ENCODE assay signal across 17 cellular contexts in the genomic region with DNA sequence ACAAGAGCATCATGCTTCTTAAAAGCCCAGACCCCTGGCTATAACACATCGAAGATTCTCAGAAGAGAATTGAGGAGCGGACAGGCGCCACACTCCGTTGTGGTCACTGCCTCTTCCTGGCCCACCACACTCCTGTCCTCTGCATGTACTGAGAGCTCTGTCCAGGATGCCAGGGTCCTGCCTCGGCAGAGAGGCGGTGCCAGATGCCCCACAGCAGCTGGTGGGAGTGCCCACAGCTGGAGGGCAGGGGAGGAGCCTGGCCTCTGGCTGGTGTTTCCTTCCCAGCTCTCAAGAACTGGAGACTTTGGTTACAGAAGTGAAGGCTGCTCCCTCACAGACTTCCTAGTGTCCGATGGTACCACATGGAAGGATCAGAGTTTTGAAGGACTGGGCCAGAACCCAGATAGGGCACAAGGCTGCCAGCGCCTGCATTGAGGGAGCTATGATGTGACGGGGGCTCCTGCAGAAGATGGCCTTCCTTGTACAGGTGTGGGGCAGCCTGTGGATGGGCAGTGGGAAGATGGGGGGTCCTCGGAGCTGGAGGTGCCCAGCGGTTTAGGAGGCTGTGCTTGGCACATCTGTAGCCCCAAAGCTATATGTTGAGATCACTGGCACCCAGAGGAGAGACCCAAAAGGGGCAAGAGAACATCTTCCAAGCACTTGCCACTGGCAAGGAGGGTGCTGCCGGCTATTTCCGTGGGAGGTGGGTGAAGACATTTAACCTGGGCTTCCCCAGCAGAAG. TPM values are rescaled to one million over a fixed set of nuclear protein-coding genes. Genes with fewer than 3 reads are reported as not detected.
"Had no signal": no experiment of that assay in that cellular context is flagged by ENCODE, and none has a peak within 500 bp of the region (broad histone marks: within the 10 kb centered on the region; RNA-seq: fewer than 3 reads in every experiment).

No MANE protein-coding gene starts in this region.

- H3K27ac ChIP-seq: left ventricle myocardium inferior, neutrophil, parathyroid adenoma, sigmoid colon, spleen, thyroid gland, WERI-Rb-1 had no signal

- DNase-seq: activated CD4-positive, alpha-beta T cell treated with anti-CD3 and anti-CD28 coated beads, Interleukin-2, amount 50 U/mL, for 48 hours; activated T-cell treated with anti-CD3 and anti-CD28 coated beads for 4 hours; endodermal cell; foreskin melanocyte; kidney; left ventricle myocardium inferior; naive thymus-derived CD4-positive, alpha-beta T cell; sigmoid colon; spleen; stimulated activated CD4-positive, alpha-beta T cell treated with anti-CD3 and anti-CD28 coated beads, Interleukin-4, amount 100 ng/mL, for 4 hours; SW 1271; thyroid gland; WERI-Rb-1 had no signal

RNA-seq across cellular contexts. Expression of gene RSPH14, which starts 19.4 kb away (rescaled TPM):
- total RNA-seq: left ventricle myocardium inferior; T-helper 2 cell treated with Interferon-gamma antibody and Interleukin-4, amounts not matched to agents 100 ng/mL and 5 ng/mL, for 36 hours had no signal
- polyA plus RNA-seq: fibroblast of lung had no signal

RNA-seq across cellular contexts. Expression of gene RAB36, which starts 22.9 kb away (rescaled TPM):
- total RNA-seq: T-helper 2 cell treated with Interferon-gamma antibody and Interleukin-4, amounts not matched to agents 100 ng/mL and 5 ng/mL, for 36 hours had no signal

RNA-seq across cellular contexts. Expression of gene GNAZ, which starts 52.1 kb away (rescaled TPM):
- polyA plus RNA-seq: naive thymus-derived CD4-positive, alpha-beta T cell had no signal
